ENCODE assay signal across 32 cellular contexts in the genomic region with DNA sequence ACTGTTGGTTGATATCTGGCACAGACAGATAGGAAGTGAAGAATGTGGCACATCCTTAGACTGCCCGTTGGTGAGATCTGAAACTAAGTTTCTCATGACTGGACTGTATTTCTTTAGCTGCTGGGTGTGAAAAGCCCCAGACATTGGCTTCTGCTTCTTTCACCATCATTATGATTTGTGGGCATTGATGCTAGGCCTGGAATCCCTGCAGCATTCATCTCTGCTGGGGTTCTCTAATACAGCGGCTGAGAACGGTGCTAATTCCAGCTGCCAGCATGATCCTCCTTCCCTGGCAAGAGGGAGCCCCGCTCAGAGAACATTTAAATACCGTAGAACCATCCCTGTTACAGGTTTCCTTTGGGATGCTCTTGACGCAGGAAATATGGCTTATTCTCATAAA. TPM values are rescaled to one million over a fixed set of nuclear protein-coding genes. Genes with fewer than 3 reads are reported as not detected.
"Had no signal": no experiment of that assay in that cellular context is flagged by ENCODE, and none has a peak within 500 bp of the region (broad histone marks: within the 10 kb centered on the region; RNA-seq: fewer than 3 reads in every experiment).

No MANE protein-coding gene starts in this region.

- ATAC-seq: activated CD4-positive, CD25-positive, alpha-beta regulatory T cell treated with anti-CD3 and anti-CD28 coated beads, Interleukin-2, amount 50 U/mL, for 24 hours; lower lobe of right lung; natural killer cell; sciatic nerve; stimulated activated memory B cell treated with anti-CD40 and anti-IgM and Interleukin-4, amounts not matched to agents 10 μg/mL and 1 μg/mL and 100 μg/mL, for 72 hours; stimulated activated naive CD8-positive, alpha-beta T cell treated with anti-CD3 and anti-CD28 coated beads, Interleukin-15, amount 100 ng/mL, for 72 hours had no signal

- DNase-seq: activated CD4-positive, alpha-beta T cell treated with anti-CD3 and anti-CD28 coated beads for 48 hours; activated CD4-positive, alpha-beta T cell treated with anti-CD3 and anti-CD28 coated beads, Interleukin-2, amount 50 U/mL, for 48 hours; activated CD8-positive, alpha-beta memory T cell treated with anti-CD3 and anti-CD28 coated beads for 24 hours; activated effector memory CD4-positive, alpha-beta T cell treated with Interleukin-2 at 50 U/mL for 16 hours; activated naive CD4-positive, alpha-beta T cell treated with Interleukin-2 at 50 U/mL for 16 hours; anterior cingulate cortex; cerebellar nuclear complex; colonic mucosa; effector CD8-positive, alpha-beta T cell; esophagus squamous epithelium; foreskin melanocyte; immature natural killer cell; kidney; lower lobe of right lung; mesenchymal stem cell; natural killer cell; stimulated activated CD4-positive, alpha-beta T cell treated with anti-CD3 and anti-CD28 coated beads, Interleukin-1b, Interleukin-23, amount 100 ng/mL, for 48 hours; stimulated activated CD4-positive, alpha-beta T cell treated with anti-CD3 and anti-CD28 coated beads, Interleukin-4, amount 100 ng/mL, for 4 hours; stimulated activated CD8-positive, alpha-beta memory T cell treated with anti-CD3 and anti-CD28 coated beads, Interleukin-4, amount 100 ng/mL, for 48 hours; stimulated activated naive CD8-positive, alpha-beta T cell treated with anti-CD3 and anti-CD28 coated beads, Interleukin-15, amount 100 ng/mL, for 72 hours; substantia nigra; T-helper 1 cell; upper lobe of left lung; WERI-Rb-1 had no signal

- H3K4me3 ChIP-seq: colonic mucosa, esophagus squamous epithelium, hepatocyte, lower lobe of right lung, smooth muscle cell, upper lobe of left lung, vagina had no signal

- H3K9me3 ChIP-seq: colonic mucosa, esophagus squamous epithelium, lower lobe of right lung, upper lobe of left lung, vagina had no signal

- H3K27me3 ChIP-seq: colonic mucosa, esophagus squamous epithelium, hepatocyte, vagina had no signal

- H3K27ac ChIP-seq: colonic mucosa, epithelial cell of prostate, esophagus squamous epithelium, hepatocyte, lower lobe of right lung, upper lobe of left lung, vagina, WERI-Rb-1 had no signal

- H3K36me3 ChIP-seq: colonic mucosa, esophagus squamous epithelium, lower lobe of right lung, upper lobe of left lung, vagina, WERI-Rb-1 had no signal

- H3K4me1 ChIP-seq: colonic mucosa had no signal

RNA-seq across cellular contexts. Expression of a gene that starts 26.2 kb away (rescaled TPM):
- total RNA-seq: bronchial epithelial cell had no signal
